ENCODE assay signal across 17 cellular contexts in the genomic region with DNA sequence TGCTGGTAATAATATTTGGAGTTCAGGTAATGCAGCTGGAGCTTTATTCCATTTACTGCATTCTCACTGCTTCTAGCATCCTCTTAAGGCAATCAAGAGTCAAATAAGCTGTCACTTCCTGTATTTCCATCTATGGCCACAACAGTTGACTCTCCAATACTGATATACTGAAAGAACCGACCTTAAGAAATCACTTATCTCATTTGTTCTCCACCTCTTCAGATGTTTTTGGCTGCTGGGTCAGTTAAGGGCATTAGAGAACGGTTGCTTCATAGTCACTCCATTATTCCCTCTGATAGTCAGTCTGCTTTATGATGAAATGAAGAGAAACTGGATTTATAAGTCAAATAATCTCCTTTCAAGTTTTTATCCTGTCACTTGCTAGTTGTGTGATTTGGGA. TPM values are rescaled to one million over a fixed set of nuclear protein-coding genes. Genes with fewer than 3 reads are reported as not detected.
DNase-seq lines count a peak whose midpoint lies in the region; ATAC-seq, FAIRE-seq and TF ChIP-seq lines count a peak whose summit lies in the region.
"Had no signal": no experiment of that assay in that cellular context is flagged by ENCODE, and none has a peak within 500 bp of the region (broad histone marks: within the 10 kb centered on the region; RNA-seq: fewer than 3 reads in every experiment).

No MANE protein-coding gene starts in this region.

- no peak overlapping the region for H3K27ac Mint-ChIP-seq in activated CD4-positive, alpha-beta T cell treated with anti-CD3 and anti-CD28 coated beads for 36 hours

- WGBS in HepG2 (ENCODE audit: low lambda C conversion rate) = 0% methylated on average over 2 of the region's 2 CpGs

- H3K27me3 Mint-ChIP-seq in activated CD4-positive, alpha-beta T cell treated with anti-CD3 and anti-CD28 coated beads for 36 hours = peaks cover 14% of the 10 kb centered on the region

- CTCF ChIA-PET in activated CD4-positive, alpha-beta T cell treated with anti-CD3 and anti-CD28 coated beads for 36 hours (lab: Charles Lee) = no interaction called here
- CTCF ChIA-PET in HepG2 (lab: Yijun Ruan, JAX; ENCODE audit: low intra/inter-chr PET ratio, low total read pairs) = no interaction called here

- ATAC-seq in activated CD4-positive, alpha-beta T cell treated with anti-CD3 and anti-CD28 coated beads for 36 hours = no peak
- no peak for ATAC-seq in HepG2
- ATAC-seq: GM12878, left lobe of liver had no signal

- H3K9me3 Mint-ChIP-seq in activated CD4-positive, alpha-beta T cell treated with anti-CD3 and anti-CD28 coated beads for 36 hours (ENCODE audit: low read depth) = no peaks in the 10 kb centered on the region

- no peak for FAIRE-seq in HepG2 (lab: Jason Lieb, UNC)
- FAIRE-seq: D721Med, GM12878, TTC549 had no signal

- no peaks in the 10 kb centered on the region for H3K9me3 ChIP-seq in HepG2 (ENCODE audit: low read length)
- H3K9me3 ChIP-seq: MG63 had no signal

- no peak overlapping the region for H3K4me3 Mint-ChIP-seq in activated CD4-positive, alpha-beta T cell treated with anti-CD3 and anti-CD28 coated beads for 36 hours

- H3K4me1 Mint-ChIP-seq in activated CD4-positive, alpha-beta T cell treated with anti-CD3 and anti-CD28 coated beads for 36 hours = no peaks in the 10 kb centered on the region

- intact Hi-C loops in activated CD4-positive, alpha-beta T cell treated with anti-CD3 and anti-CD28 coated beads for 36 hours (cut with DNase I, micrococcal nuclease) = no loop called here
- intact Hi-C loops in HepG2 (cut with micrococcal nuclease; ENCODE audit: unreplicated experiment) = no loop called here

- POLR2A ChIA-PET in activated CD4-positive, alpha-beta T cell treated with anti-CD3 and anti-CD28 coated beads for 36 hours (lab: Charles Lee) = no interaction called here
- POLR2A ChIA-PET in HepG2 (lab: Yijun Ruan, JAX) = no interaction called here

- no peaks in the 10 kb centered on the region for H4K20me1 ChIP-seq in HepG2 (ENCODE audit: insufficient read depth, low read length)

- DNase-seq in NCI-H510A treated with DMSO at 0.1 percent for 48 hours (lab: John Stamatoyannopoulos, UW) = peak; percentile 82
- DNase-seq in NCI-H510A (lab: John Stamatoyannopoulos, UW) = no peak
- peak; percentile 37 for DNase-seq in NCI-H2196 treated with DMSO at 0.1 percent for 48 hours (lab: John Stamatoyannopoulos, UW; ENCODE audit: unreplicated experiment)
- no peak for DNase-seq in caudate nucleus (lab: John Stamatoyannopoulos, UW)
- DNase-seq in activated CD4-positive, alpha-beta T cell treated with anti-CD3 and anti-CD28 coated beads for 36 hours = no peak
- no peak for DNase-seq in HepG2 (ENCODE audit: low spot score)
- no peak for DNase-seq in substantia nigra (lab: John Stamatoyannopoulos, UW)
- DNase-seq in NOMO-1 (lab: John Stamatoyannopoulos, UW; ENCODE audit: unreplicated experiment in 2 of 2) = no peak
- DNase-seq: ACHN; central memory CD4-positive, alpha-beta T cell; H7; MG63; stimulated activated CD4-positive, alpha-beta T cell treated with anti-CD3 and anti-CD28 coated beads, Interleukin-4, amount 100 ng/mL, for 4 hours had no signal

- TF ChIP-seq CTCF in HepG2 (CRISPR knock-in tag; IDR thresholded peaks at IDR 0.05) = no peak

- no peak for TF ChIP-seq RAD21 in HepG2 (CRISPR knock-in tag; IDR thresholded peaks at IDR 0.05)

- no peak overlapping the region for H3K9ac ChIP-seq in HepG2 (ENCODE audit: insufficient read depth, low read depth, low read length)

- no peak for TF ChIP-seq EP300 in HepG2 (IDR thresholded peaks at IDR 0.05; ENCODE audit: low read depth in 2 of 2, low read length in 2 of 2)
- TF ChIP-seq EP300 in HepG2 (CRISPR knock-in tag; IDR thresholded peaks at IDR 0.05; ENCODE audit: borderline replicate concordance) = no peak

- H3K36me3 ChIP-seq in HepG2 (replicated peaks in 1 of 2; ENCODE audit: control insufficient read depth in 1 of 2, insufficient read depth in 2 of 2, low read length in 2 of 2) = no peaks in the 10 kb centered on the region
- H3K36me3 ChIP-seq: MG63 had no signal

- in situ Hi-C loops in HepG2 (cut with HindIII; ENCODE audit: extremely low pct_ligation_motif_present, low pct_unique_long_range_greater_than_20kb) = no loop called here

- no TSS peak for BruUV-seq in HepG2 (replicated peaks; lab: Mats Ljungman, UMichigan)

- H2AFZ ChIP-seq in HepG2 (ENCODE audit: low read length) = no peak overlapping the region

- H3K4me3 ChIP-seq in HepG2 (replicated peaks in 1 of 3; ENCODE audit: insufficient read depth in 1 of 3, low read depth in 2 of 3, low read length in 3 of 3) = no peak overlapping the region
- H3K4me3 ChIP-seq: GM12878, MG63 had no signal

- H3K27ac ChIP-seq in caudate nucleus (ENCODE audit: low read depth, low read length) (peak overlapping the region; percentile 3), HepG2 (ENCODE audit: extremely low read length, insufficient read depth, low read length) (no peak overlapping the region), substantia nigra (ENCODE audit: low read depth, low read length, poor library complexity, severe bottlenecking) (no peak overlapping the region)

- no peaks in the 10 kb centered on the region for H3K27me3 ChIP-seq in HepG2 (ENCODE audit: control insufficient read depth in 1 of 2, insufficient read depth in 2 of 2, low read length in 2 of 2)
- H3K27me3 ChIP-seq: MG63 had no signal

- H3K36me3 Mint-ChIP-seq in activated CD4-positive, alpha-beta T cell treated with anti-CD3 and anti-CD28 coated beads for 36 hours (ENCODE audit: low read depth) = no peaks in the 10 kb centered on the region

- H3K4me1 ChIP-seq in HepG2 (ENCODE audit: insufficient read depth, low read length) = no peaks in the 10 kb centered on the region

- no peak for TF ChIP-seq POLR2A in HepG2 (IDR thresholded peaks at IDR 0.05; ENCODE audit: insufficient read depth in 1 of 2, low read depth in 2 of 2, low read length in 2 of 2)

- H3K79me2 ChIP-seq in HepG2 (ENCODE audit: insufficient read depth, low read length) = no peaks in the 10 kb centered on the region

- H3K4me2 ChIP-seq in HepG2 (ENCODE audit: low read depth, low read length) = no peak overlapping the region

TF ChIP-seq in HepG2, 621 proteins besides CTCF, POLR2A, EP300 and RAD21 (continues in another document):
- TF ChIP-seq, protein P1, sequence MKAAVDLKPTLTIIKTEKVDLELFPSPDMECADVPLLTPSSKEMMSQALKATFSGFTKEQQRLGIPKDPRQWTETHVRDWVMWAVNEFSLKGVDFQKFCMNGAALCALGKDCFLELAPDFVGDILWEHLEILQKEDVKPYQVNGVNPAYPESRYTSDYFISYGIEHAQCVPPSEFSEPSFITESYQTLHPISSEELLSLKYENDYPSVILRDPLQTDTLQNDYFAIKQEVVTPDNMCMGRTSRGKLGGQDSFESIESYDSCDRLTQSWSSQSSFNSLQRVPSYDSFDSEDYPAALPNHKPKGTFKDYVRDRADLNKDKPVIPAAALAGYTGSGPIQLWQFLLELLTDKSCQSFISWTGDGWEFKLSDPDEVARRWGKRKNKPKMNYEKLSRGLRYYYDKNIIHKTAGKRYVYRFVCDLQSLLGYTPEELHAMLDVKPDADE (CRISPR knock-in tag; IDR thresholded peaks at IDR 0.05) = no peak
- TF ChIP-seq HOXD1 (CRISPR knock-in tag; IDR thresholded peaks at IDR 0.05) (no peak), CREB1 (IDR thresholded peaks at IDR 0.05) (no peak), CREB1 (CRISPR knock-in tag; IDR thresholded peaks at IDR 0.05) (no peak), ZBTB7B (CRISPR knock-in tag; IDR thresholded peaks at IDR 0.05) (no peak), MED1 (CRISPR knock-in tag; IDR thresholded peaks at IDR 0.05) (no peak), DNMT3B (CRISPR knock-in tag; conservative IDR thresholded peaks at IDR 0.05) (no peak), ARHGAP35 (CRISPR knock-in tag; IDR thresholded peaks at IDR 0.05; ENCODE audit: borderline replicate concordance) (no peak), ZNF749 (CRISPR knock-in tag; IDR thresholded peaks at IDR 0.05; ENCODE audit: borderline replicate concordance) (no peak), NR0B2 (CRISPR knock-in tag; IDR thresholded peaks at IDR 0.05) (no peak)

RNA-seq across cellular contexts. Expression of gene RGS4, which starts 14.2 kb away (rescaled TPM):
- not detected for total RNA-seq in activated CD4-positive, alpha-beta T cell treated with anti-CD3 and anti-CD28 coated beads for 36 hours
- total RNA-seq in HepG2 (2016; rRNA removed; fragmentation: Illumina TruSeq; extraction: Trizol) = not detected in 2 replicates
- total RNA-seq in HepG2 (2016; cell fraction: cytosol; rRNA removed; fragmentation: Illumina TruSeq; extraction: Trizol; ENCODE audit: low read depth) = not detected in 2 replicates
- not detected in 2 replicates for total RNA-seq in HepG2 (2016; cell fraction: insoluble cytoplasmic fraction; rRNA removed; fragmentation: Illumina TruSeq; extraction: Trizol)
- total RNA-seq in HepG2 (2016; cell fraction: membrane; rRNA removed; fragmentation: Illumina TruSeq; extraction: Trizol) = not detected in 2 replicates
- total RNA-seq in HepG2 (2016; cell fraction: nucleus; rRNA removed; fragmentation: Illumina TruSeq; extraction: Trizol) = not detected in 2 replicates
- polyA plus RNA-seq in HepG2 (2011; rRNA removed) = not detected in 2 replicates
- polyA plus RNA-seq in HepG2 (2011; cell fraction: cytosol; rRNA removed) = not detected in 2 replicates
- polyA plus RNA-seq in HepG2 (2011; cell fraction: nucleus; rRNA removed) = not detected in 2 replicates
- not detected in 2 replicates for polyA plus RNA-seq in HepG2 (2012)
- not detected in 2 replicates for polyA plus RNA-seq in HepG2 (2016; cell fraction: cytosol; fragmentation: Illumina TruSeq; extraction: Trizol; ENCODE audit: low read depth)
- polyA plus RNA-seq in HepG2 (2016; cell fraction: insoluble cytoplasmic fraction; fragmentation: Illumina TruSeq; extraction: Trizol; ENCODE audit: low read depth) = not detected in 2 replicates
- polyA plus RNA-seq in HepG2 (2016; cell fraction: membrane; fragmentation: Illumina TruSeq; extraction: Trizol; ENCODE audit: low read depth) = not detected in 2 replicates
- not detected in 2 replicates for polyA plus RNA-seq in HepG2 (2016; cell fraction: nucleus; fragmentation: Illumina TruSeq; extraction: Trizol; ENCODE audit: insufficient read depth, low read depth)
- not detected in 2 replicates for polyA minus RNA-seq in HepG2 (2011; rRNA and poly(A)+ RNA removed; ENCODE audit: low replicate concordance)
- not detected in 2 replicates for polyA minus RNA-seq in HepG2 (2011; cell fraction: cytosol; rRNA and poly(A)+ RNA removed)
- polyA minus RNA-seq in HepG2 (2011; cell fraction: nucleus; rRNA and poly(A)+ RNA removed) = not detected in 2 replicates
- total RNA-seq: GM12878 had no signal

Comparison
In these comparisons a context has a peak if more than half of its experiments do, and no peak if none do; other contexts are left out.
1. DNase-seq: peak in NCI-H510A treated with DMSO at 0.1 percent for 48 hours (single experiment) and NCI-H2196 treated with DMSO at 0.1 percent for 48 hours (single experiment); none in NCI-H510A (single experiment), caudate nucleus (0 of 61), activated CD4-positive, alpha-beta T cell treated with anti-CD3 and anti-CD28 coated beads for 36 hours (single experiment), HepG2 (single experiment), substantia nigra (0 of 49) and NOMO-1 (0 of 2).